In the genomic region with DNA sequence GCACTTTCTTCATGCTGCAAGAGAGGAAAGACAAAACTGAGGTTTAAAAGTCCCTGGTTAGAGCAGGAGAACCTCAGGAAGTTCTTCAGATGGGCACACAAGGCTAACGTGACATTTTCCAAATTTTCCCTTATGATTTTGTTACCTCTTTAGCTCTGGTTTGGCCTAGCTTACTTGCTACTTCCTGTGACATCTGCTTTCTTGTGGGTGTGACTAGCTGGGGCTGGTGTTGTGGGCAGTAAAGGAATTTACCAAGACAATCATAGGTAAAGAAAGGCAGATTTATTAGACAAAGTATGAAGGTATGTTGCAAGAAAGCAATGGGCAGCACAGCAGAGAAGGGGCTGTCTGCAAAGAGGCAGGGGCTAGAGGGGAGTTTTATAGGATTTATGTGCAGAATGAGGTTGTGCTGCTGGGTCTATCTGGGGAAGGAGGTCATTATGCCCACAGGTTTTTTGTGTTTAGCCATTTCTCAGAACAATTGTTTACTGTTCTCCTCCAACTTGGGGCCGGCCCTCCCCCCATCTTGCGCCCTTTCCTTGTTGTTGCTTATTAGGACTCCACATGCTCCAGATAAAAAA, we compare ENCODE assay signal across 24 cellular contexts. TPM values are rescaled to one million over a fixed set of nuclear protein-coding genes. Genes with fewer than 3 reads are reported as not detected.
DNase-seq lines count a peak whose midpoint lies in the region; ATAC-seq and TF ChIP-seq lines count a peak whose summit lies in the region.
"Had no signal": no experiment of that assay in that cellular context is flagged by ENCODE, and none has a peak within 500 bp of the region (broad histone marks: within the 10 kb centered on the region; RNA-seq: fewer than 3 reads in every experiment).

No MANE protein-coding gene starts in this region.

- H3K79me2 ChIP-seq in Karpas-422 (ENCODE audit: low read length): no peaks in the 10 kb centered on the region

- H3K4me3 Mint-ChIP-seq in activated CD8-positive, alpha-beta memory T cell treated with anti-CD3 and anti-CD28 coated beads, Interleukin-2, amount 10 ng/mL, durations not matched to agents 7 days and 5 days: no peak overlapping the region
- H3K4me3 Mint-ChIP-seq in T-helper 2 cell treated with Interferon-gamma antibody and Interleukin-4, amounts not matched to agents 5 μg/mL and 100 μg/mL, for 36 hours: peak overlapping the region; percentile 9
- peak overlapping the region; percentile 84 for H3K4me3 Mint-ChIP-seq in natural killer cell treated with Interleukin-12 subunit alpha and Interleukin-12 subunit beta and Interleukin-15 and Interleukin-18, amount 100 ng/mL, for 72 hours
- H3K4me3 Mint-ChIP-seq in activated CD4-positive, alpha-beta memory T cell treated with anti-CD3 and anti-CD28 coated beads for 36 hours: no peak overlapping the region
- H3K4me3 Mint-ChIP-seq: CD4-positive, alpha-beta T cell; IgD-negative memory B cell had no signal

- H3K9me3 ChIP-seq in Karpas-422 (ENCODE audit: low read length): no peaks in the 10 kb centered on the region
- H3K9me3 ChIP-seq: Peyer's patch had no signal

- POLR2A ChIA-PET in activated CD4-positive, alpha-beta memory T cell treated with anti-CD3 and anti-CD28 coated beads for 36 hours (lab: Charles Lee): no interaction called here

- no peaks in the 10 kb centered on the region for H4K20me1 ChIP-seq in Karpas-422 (ENCODE audit: insufficient read depth, low read depth, low read length)

- no peak overlapping the region for H2AFZ ChIP-seq in Karpas-422 (ENCODE audit: low read length)

- H3K9me2 ChIP-seq in Karpas-422 (replicated peaks; ENCODE audit: insufficient read depth, low read length): no peaks in the 10 kb centered on the region

- no peak overlapping the region for H3K9ac ChIP-seq in Karpas-422 (ENCODE audit: low read length)

- H3K27ac ChIP-seq in Karpas-422 (ENCODE audit: low read length): no peak overlapping the region
- H3K27ac ChIP-seq: Peyer's patch had no signal

- no peak for TF ChIP-seq CTCF in epithelial cell of esophagus (IDR thresholded peaks at IDR 0.05; ENCODE audit: insufficient read depth, low read depth, low read length, missing control alignments)
- TF ChIP-seq CTCF in omental fat pad (IDR thresholded peaks at IDR 0.05): no peak

- peak; percentile 39 for ATAC-seq in activated CD8-positive, alpha-beta memory T cell treated with anti-CD3 and anti-CD28 coated beads, Interleukin-2, amount 10 ng/mL, durations not matched to agents 7 days and 5 days
- peak; percentile 79 to 86 for ATAC-seq in natural killer cell treated with Interleukin-12 subunit alpha and Interleukin-12 subunit beta and Interleukin-15 and Interleukin-18, amount 100 ng/mL, for 72 hours
- no peak for ATAC-seq in omental fat pad (ENCODE audit: low FRiP score)
- ATAC-seq: GM12878, HCT116 had no signal

- no peak overlapping the region for H3K4me3 ChIP-seq in epithelial cell of esophagus (ENCODE audit: low read length)
- no peak overlapping the region for H3K4me3 ChIP-seq in Karpas-422 (ENCODE audit: low read length)
- H3K4me3 ChIP-seq: GM12878, Peyer's patch had no signal

- H3K4me1 Mint-ChIP-seq in activated CD8-positive, alpha-beta memory T cell treated with anti-CD3 and anti-CD28 coated beads, Interleukin-2, amount 10 ng/mL, durations not matched to agents 7 days and 5 days: peaks cover 16% of the 10 kb centered on the region
- H3K4me1 Mint-ChIP-seq in T-helper 2 cell treated with Interferon-gamma antibody and Interleukin-4, amounts not matched to agents 5 μg/mL and 100 μg/mL, for 36 hours (ENCODE audit: low read depth): peaks cover 19% of the 10 kb centered on the region
- peaks cover 30 to 38% of the 10 kb centered on the region in 2 donors for H3K4me1 Mint-ChIP-seq in natural killer cell treated with Interleukin-12 subunit alpha and Interleukin-12 subunit beta and Interleukin-15 and Interleukin-18, amount 100 ng/mL, for 72 hours (ENCODE audit: low read depth in 2 of 2)
- H3K4me1 Mint-ChIP-seq in activated CD4-positive, alpha-beta memory T cell treated with anti-CD3 and anti-CD28 coated beads for 36 hours (ENCODE audit: low read depth): peaks cover 2% of the 10 kb centered on the region
- H3K4me1 Mint-ChIP-seq: IgD-negative memory B cell had no signal

- no peak overlapping the region for H3K4me2 ChIP-seq in Karpas-422 (ENCODE audit: low read depth, low read length, poor library complexity, severe bottlenecking)

- peak; percentile 51 for DNase-seq in activated CD8-positive, alpha-beta memory T cell treated with anti-CD3 and anti-CD28 coated beads, Interleukin-2, amount 10 ng/mL, durations not matched to agents 7 days and 5 days
- DNase-seq in activated CD8-positive, alpha-beta memory T cell treated with anti-CD3 and anti-CD28 coated beads, Interleukin-2, amount 50 U/mL, for 48 hours: no peak
- DNase-seq in T-helper 2 cell treated with Interferon-gamma antibody and Interleukin-4, amounts not matched to agents 5 μg/mL and 100 μg/mL, for 36 hours (ENCODE audit: low spot score): no peak
- DNase-seq in epithelial cell of esophagus (ENCODE audit: low read depth): peak; percentile 1
- peak; percentile 68 for DNase-seq in natural killer cell treated with Interleukin-12 subunit alpha and Interleukin-12 subunit beta and Interleukin-15 and Interleukin-18, amount 100 ng/mL, for 72 hours (ENCODE audit: low spot score)
- DNase-seq in Karpas-422: no peak
- no peak for DNase-seq in activated CD4-positive, alpha-beta memory T cell treated with anti-CD3 and anti-CD28 coated beads for 36 hours
- DNase-seq in omental fat pad (ENCODE audit: low spot score): no peak
- DNase-seq: CD4-positive, alpha-beta T cell; DMS153; GF-D8; GOT3; NCI-H1092 treated with DMSO at 0.1 percent for 48 hours; NCI-H146; NCI-H2029 treated with DMSO at 0.1 percent for 48 hours; NCI-H510A; NCI-H748 treated with DMSO at 0.1 percent for 48 hours; NK-92 treated with Interleukin-12 subunit alpha and Interleukin-12 subunit beta, amount 100 ng/mL, for 24 hours; Peyer's patch had no signal

- intact Hi-C loops in activated CD4-positive, alpha-beta memory T cell treated with anti-CD3 and anti-CD28 coated beads for 36 hours (cut with micrococcal nuclease): no loop called here

- H3K27ac Mint-ChIP-seq in activated CD8-positive, alpha-beta memory T cell treated with anti-CD3 and anti-CD28 coated beads, Interleukin-2, amount 10 ng/mL, durations not matched to agents 7 days and 5 days: peak overlapping the region; percentile 7
- H3K27ac Mint-ChIP-seq in T-helper 2 cell treated with Interferon-gamma antibody and Interleukin-4, amounts not matched to agents 5 μg/mL and 100 μg/mL, for 36 hours: peak overlapping the region; percentile 43
- peak overlapping the region; percentile 43 to 46 for H3K27ac Mint-ChIP-seq in natural killer cell treated with Interleukin-12 subunit alpha and Interleukin-12 subunit beta and Interleukin-15 and Interleukin-18, amount 100 ng/mL, for 72 hours
- H3K27ac Mint-ChIP-seq in activated CD4-positive, alpha-beta memory T cell treated with anti-CD3 and anti-CD28 coated beads for 36 hours: no peak overlapping the region
- H3K27ac Mint-ChIP-seq: CD4-positive, alpha-beta T cell; IgD-negative memory B cell had no signal

- peaks cover 24% of the 10 kb centered on the region for H3K27me3 Mint-ChIP-seq in activated CD8-positive, alpha-beta memory T cell treated with anti-CD3 and anti-CD28 coated beads, Interleukin-2, amount 10 ng/mL, durations not matched to agents 7 days and 5 days
- peaks cover 2% of the 10 kb centered on the region for H3K27me3 Mint-ChIP-seq in T-helper 2 cell treated with Interferon-gamma antibody and Interleukin-4, amounts not matched to agents 5 μg/mL and 100 μg/mL, for 36 hours (ENCODE audit: low read depth)
- no peaks in the 10 kb centered on the region for H3K27me3 Mint-ChIP-seq in natural killer cell treated with Interleukin-12 subunit alpha and Interleukin-12 subunit beta and Interleukin-15 and Interleukin-18, amount 100 ng/mL, for 72 hours
- H3K27me3 Mint-ChIP-seq in activated CD4-positive, alpha-beta memory T cell treated with anti-CD3 and anti-CD28 coated beads for 36 hours: peaks cover 2% of the 10 kb centered on the region
- H3K27me3 Mint-ChIP-seq: CD4-positive, alpha-beta T cell had no signal

- no peaks in the 10 kb centered on the region for H3K36me3 Mint-ChIP-seq in activated CD8-positive, alpha-beta memory T cell treated with anti-CD3 and anti-CD28 coated beads, Interleukin-2, amount 10 ng/mL, durations not matched to agents 7 days and 5 days
- H3K36me3 Mint-ChIP-seq in T-helper 2 cell treated with Interferon-gamma antibody and Interleukin-4, amounts not matched to agents 5 μg/mL and 100 μg/mL, for 36 hours (ENCODE audit: low read depth): no peaks in the 10 kb centered on the region
- no peaks in the 10 kb centered on the region for H3K36me3 Mint-ChIP-seq in natural killer cell treated with Interleukin-12 subunit alpha and Interleukin-12 subunit beta and Interleukin-15 and Interleukin-18, amount 100 ng/mL, for 72 hours
- H3K36me3 Mint-ChIP-seq in activated CD4-positive, alpha-beta memory T cell treated with anti-CD3 and anti-CD28 coated beads for 36 hours: no peaks in the 10 kb centered on the region
- H3K36me3 Mint-ChIP-seq: IgD-negative memory B cell had no signal

- no peaks in the 10 kb centered on the region for H3K36me3 ChIP-seq in Karpas-422 (ENCODE audit: insufficient read depth, low read length)
- H3K36me3 ChIP-seq: Peyer's patch had no signal

- CTCF ChIA-PET in activated CD8-positive, alpha-beta memory T cell treated with anti-CD3 and anti-CD28 coated beads, Interleukin-2, amount 10 ng/mL, durations not matched to agents 7 days and 5 days (lab: Charles Lee): interaction anchor here (0.7 to 1.4 kb wide), 2 partner anchors 8 to 12 kb away, joined by 3 read pairs; no protein-coding TSS in a partner anchor
- CTCF ChIA-PET in activated CD4-positive, alpha-beta memory T cell treated with anti-CD3 and anti-CD28 coated beads for 36 hours (lab: Charles Lee): no interaction called here

- H3K4me1 ChIP-seq in Karpas-422 (ENCODE audit: low read length): peaks cover 5% of the 10 kb centered on the region; the same call in 1 of the 2 replicates
- H3K4me1 ChIP-seq: Peyer's patch had no signal

- no peaks in the 10 kb centered on the region for H3K27me3 ChIP-seq in Karpas-422 (ENCODE audit: low read length)
- H3K27me3 ChIP-seq: Peyer's patch had no signal

- no peaks in the 10 kb centered on the region for H3K9me3 Mint-ChIP-seq in activated CD8-positive, alpha-beta memory T cell treated with anti-CD3 and anti-CD28 coated beads, Interleukin-2, amount 10 ng/mL, durations not matched to agents 7 days and 5 days (ENCODE audit: low read depth)
- no peaks in the 10 kb centered on the region for H3K9me3 Mint-ChIP-seq in T-helper 2 cell treated with Interferon-gamma antibody and Interleukin-4, amounts not matched to agents 5 μg/mL and 100 μg/mL, for 36 hours
- H3K9me3 Mint-ChIP-seq in natural killer cell treated with Interleukin-12 subunit alpha and Interleukin-12 subunit beta and Interleukin-15 and Interleukin-18, amount 100 ng/mL, for 72 hours: no peaks in the 10 kb centered on the region
- no peaks in the 10 kb centered on the region for H3K9me3 Mint-ChIP-seq in activated CD4-positive, alpha-beta memory T cell treated with anti-CD3 and anti-CD28 coated beads for 36 hours
- H3K9me3 Mint-ChIP-seq: CD4-positive, alpha-beta T cell had no signal

RNA-seq across cellular contexts. Expression of gene TNP1, which starts 6.7 kb away (rescaled TPM):
- total RNA-seq in activated CD8-positive, alpha-beta memory T cell treated with anti-CD3 and anti-CD28 coated beads, Interleukin-2, amount 10 ng/mL, durations not matched to agents 7 days and 5 days: not detected
- total RNA-seq in natural killer cell treated with Interleukin-12 subunit alpha and Interleukin-12 subunit beta and Interleukin-15 and Interleukin-18, amount 100 ng/mL, for 72 hours: not detected
- total RNA-seq in Karpas-422 (2014; rRNA removed; shearing (Covaris generic); ENCODE audit: low replicate concordance): not detected in 2 replicates
- total RNA-seq in activated CD4-positive, alpha-beta memory T cell treated with anti-CD3 and anti-CD28 coated beads for 36 hours: not detected
- total RNA-seq in omental fat pad: not detected
- total RNA-seq: A172; CD4-positive, alpha-beta T cell; GM12878; LHCN-M2; Peyer's patch had no signal

Comparison
In these comparisons a context has a peak if more than half of its experiments do, and no peak if none do; other contexts are left out.
1. DNase-seq: peak in activated CD8-positive, alpha-beta memory T cell treated with anti-CD3 and anti-CD28 coated beads, Interleukin-2, amount 10 ng/mL, durations not matched to agents 7 days and 5 days (single experiment), epithelial cell of esophagus (single experiment) and natural killer cell treated with Interleukin-12 subunit alpha and Interleukin-12 subunit beta and Interleukin-15 and Interleukin-18, amount 100 ng/mL, for 72 hours (single experiment); none in activated CD8-positive, alpha-beta memory T cell treated with anti-CD3 and anti-CD28 coated beads, Interleukin-2, amount 50 U/mL, for 48 hours (single experiment), T-helper 2 cell treated with Interferon-gamma antibody and Interleukin-4, amounts not matched to agents 5 μg/mL and 100 μg/mL, for 36 hours (single experiment), Karpas-422 (single experiment), activated CD4-positive, alpha-beta memory T cell treated with anti-CD3 and anti-CD28 coated beads for 36 hours (single experiment) and omental fat pad (single experiment).
2. H3K4me3 Mint-ChIP-seq: peak in T-helper 2 cell treated with Interferon-gamma antibody and Interleukin-4, amounts not matched to agents 5 μg/mL and 100 μg/mL, for 36 hours (single experiment) and natural killer cell treated with Interleukin-12 subunit alpha and Interleukin-12 subunit beta and Interleukin-15 and Interleukin-18, amount 100 ng/mL, for 72 hours (single experiment); none in activated CD8-positive, alpha-beta memory T cell treated with anti-CD3 and anti-CD28 coated beads, Interleukin-2, amount 10 ng/mL, durations not matched to agents 7 days and 5 days (single experiment) and activated CD4-positive, alpha-beta memory T cell treated with anti-CD3 and anti-CD28 coated beads for 36 hours (single experiment).